In the genomic region with DNA sequence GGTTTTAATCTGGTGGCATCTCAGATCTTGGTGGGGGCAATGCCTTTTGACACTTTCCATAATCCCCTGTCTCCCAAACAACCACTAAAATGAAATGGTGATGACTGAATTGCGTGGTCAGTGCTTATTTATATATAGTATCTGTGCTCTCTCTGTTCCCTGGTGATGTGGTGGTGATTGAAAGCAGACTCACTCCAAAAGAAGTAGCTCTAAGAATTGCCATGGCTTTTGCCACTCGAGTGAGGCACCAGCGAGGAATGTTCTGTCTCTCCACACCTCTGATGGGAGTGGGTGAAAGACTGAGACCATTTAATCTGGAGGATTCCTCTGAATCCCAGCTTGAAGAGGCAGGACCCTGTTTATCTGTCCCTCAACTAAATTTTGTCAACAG, we compare ENCODE assay signal across 1 cellular context.
TF ChIP-seq lines count a peak whose summit lies in the region.

No MANE protein-coding gene starts in this region.

TF ChIP-seq in SK-N-SH, 30 proteins besides CTCF, POLR2A, EP300 and RAD21 (continued from another document):
- TF ChIP-seq, protein P1, sequence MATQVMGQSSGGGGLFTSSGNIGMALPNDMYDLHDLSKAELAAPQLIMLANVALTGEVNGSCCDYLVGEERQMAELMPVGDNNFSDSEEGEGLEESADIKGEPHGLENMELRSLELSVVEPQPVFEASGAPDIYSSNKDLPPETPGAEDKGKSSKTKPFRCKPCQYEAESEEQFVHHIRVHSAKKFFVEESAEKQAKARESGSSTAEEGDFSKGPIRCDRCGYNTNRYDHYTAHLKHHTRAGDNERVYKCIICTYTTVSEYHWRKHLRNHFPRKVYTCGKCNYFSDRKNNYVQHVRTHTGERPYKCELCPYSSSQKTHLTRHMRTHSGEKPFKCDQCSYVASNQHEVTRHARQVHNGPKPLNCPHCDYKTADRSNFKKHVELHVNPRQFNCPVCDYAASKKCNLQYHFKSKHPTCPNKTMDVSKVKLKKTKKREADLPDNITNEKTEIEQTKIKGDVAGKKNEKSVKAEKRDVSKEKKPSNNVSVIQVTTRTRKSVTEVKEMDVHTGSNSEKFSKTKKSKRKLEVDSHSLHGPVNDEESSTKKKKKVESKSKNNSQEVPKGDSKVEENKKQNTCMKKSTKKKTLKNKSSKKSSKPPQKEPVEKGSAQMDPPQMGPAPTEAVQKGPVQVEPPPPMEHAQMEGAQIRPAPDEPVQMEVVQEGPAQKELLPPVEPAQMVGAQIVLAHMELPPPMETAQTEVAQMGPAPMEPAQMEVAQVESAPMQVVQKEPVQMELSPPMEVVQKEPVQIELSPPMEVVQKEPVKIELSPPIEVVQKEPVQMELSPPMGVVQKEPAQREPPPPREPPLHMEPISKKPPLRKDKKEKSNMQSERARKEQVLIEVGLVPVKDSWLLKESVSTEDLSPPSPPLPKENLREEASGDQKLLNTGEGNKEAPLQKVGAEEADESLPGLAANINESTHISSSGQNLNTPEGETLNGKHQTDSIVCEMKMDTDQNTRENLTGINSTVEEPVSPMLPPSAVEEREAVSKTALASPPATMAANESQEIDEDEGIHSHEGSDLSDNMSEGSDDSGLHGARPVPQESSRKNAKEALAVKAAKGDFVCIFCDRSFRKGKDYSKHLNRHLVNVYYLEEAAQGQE (IDR thresholded peaks at IDR 0.05; ENCODE audit: low read depth, low read length) = no peak
- TF ChIP-seq, protein P2, sequence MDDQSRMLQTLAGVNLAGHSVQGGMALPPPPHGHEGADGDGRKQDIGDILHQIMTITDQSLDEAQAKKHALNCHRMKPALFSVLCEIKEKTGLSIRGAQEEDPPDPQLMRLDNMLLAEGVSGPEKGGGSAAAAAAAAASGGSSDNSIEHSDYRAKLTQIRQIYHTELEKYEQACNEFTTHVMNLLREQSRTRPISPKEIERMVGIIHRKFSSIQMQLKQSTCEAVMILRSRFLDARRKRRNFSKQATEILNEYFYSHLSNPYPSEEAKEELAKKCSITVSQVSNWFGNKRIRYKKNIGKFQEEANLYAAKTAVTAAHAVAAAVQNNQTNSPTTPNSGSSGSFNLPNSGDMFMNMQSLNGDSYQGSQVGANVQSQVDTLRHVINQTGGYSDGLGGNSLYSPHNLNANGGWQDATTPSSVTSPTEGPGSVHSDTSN (IDR thresholded peaks at IDR 0.05) = peak; percentile 89
- TF ChIP-seq, protein P3, sequence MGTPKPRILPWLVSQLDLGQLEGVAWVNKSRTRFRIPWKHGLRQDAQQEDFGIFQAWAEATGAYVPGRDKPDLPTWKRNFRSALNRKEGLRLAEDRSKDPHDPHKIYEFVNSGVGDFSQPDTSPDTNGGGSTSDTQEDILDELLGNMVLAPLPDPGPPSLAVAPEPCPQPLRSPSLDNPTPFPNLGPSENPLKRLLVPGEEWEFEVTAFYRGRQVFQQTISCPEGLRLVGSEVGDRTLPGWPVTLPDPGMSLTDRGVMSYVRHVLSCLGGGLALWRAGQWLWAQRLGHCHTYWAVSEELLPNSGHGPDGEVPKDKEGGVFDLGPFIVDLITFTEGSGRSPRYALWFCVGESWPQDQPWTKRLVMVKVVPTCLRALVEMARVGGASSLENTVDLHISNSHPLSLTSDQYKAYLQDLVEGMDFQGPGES (IDR thresholded peaks at IDR 0.05; ENCODE audit: low read depth, low read length) = no peak
- peak; percentile 83 for TF ChIP-seq FOSL2 (IDR thresholded peaks at IDR 0.05; ENCODE audit: borderline replicate concordance, low read depth)
- TF ChIP-seq POLR2AphosphoS5 (IDR thresholded peaks at IDR 0.05; ENCODE audit: low read depth, low read length) = peak; percentile 60
- TF ChIP-seq RXRA (IDR thresholded peaks at IDR 0.05; ENCODE audit: borderline replicate concordance, low read depth) = peak; percentile 80
- TF ChIP-seq, protein P4, sequence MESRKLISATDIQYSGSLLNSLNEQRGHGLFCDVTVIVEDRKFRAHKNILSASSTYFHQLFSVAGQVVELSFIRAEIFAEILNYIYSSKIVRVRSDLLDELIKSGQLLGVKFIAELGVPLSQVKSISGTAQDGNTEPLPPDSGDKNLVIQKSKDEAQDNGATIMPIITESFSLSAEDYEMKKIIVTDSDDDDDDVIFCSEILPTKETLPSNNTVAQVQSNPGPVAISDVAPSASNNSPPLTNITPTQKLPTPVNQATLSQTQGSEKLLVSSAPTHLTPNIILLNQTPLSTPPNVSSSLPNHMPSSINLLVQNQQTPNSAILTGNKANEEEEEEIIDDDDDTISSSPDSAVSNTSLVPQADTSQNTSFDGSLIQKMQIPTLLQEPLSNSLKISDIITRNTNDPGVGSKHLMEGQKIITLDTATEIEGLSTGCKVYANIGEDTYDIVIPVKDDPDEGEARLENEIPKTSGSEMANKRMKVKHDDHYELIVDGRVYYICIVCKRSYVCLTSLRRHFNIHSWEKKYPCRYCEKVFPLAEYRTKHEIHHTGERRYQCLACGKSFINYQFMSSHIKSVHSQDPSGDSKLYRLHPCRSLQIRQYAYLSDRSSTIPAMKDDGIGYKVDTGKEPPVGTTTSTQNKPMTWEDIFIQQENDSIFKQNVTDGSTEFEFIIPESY (IDR thresholded peaks at IDR 0.05; ENCODE audit: borderline replicate concordance, low read depth) = 0 out of 2 replicates have a peak, but pooled peaks have one; percentile 50
- TF ChIP-seq SMC3 (IDR thresholded peaks at IDR 0.05; ENCODE audit: low read depth, low read length) = no peak
- peak; percentile 78 for TF ChIP-seq JUND (IDR thresholded peaks at IDR 0.05)
- peak; percentile 87 for TF ChIP-seq MEF2A (IDR thresholded peaks at IDR 0.05; ENCODE audit: borderline replicate concordance, low read depth)
- TF ChIP-seq TEAD4 (IDR thresholded peaks at IDR 0.05; ENCODE audit: borderline replicate concordance, insufficient read depth) = peak; percentile 72
- no peak for TF ChIP-seq ELF1 (IDR thresholded peaks at IDR 0.05)
